Comparison of ENCODE assay signal across 1 cellular context in genomic region chr5:172428224-172429166, GRCh38.
TF ChIP-seq lines count a peak whose summit lies in the region.

No MANE protein-coding gene starts in this region.

TF ChIP-seq in HepG2, 621 proteins besides CTCF, POLR2A, EP300 and RAD21 (continued from another document and continues in another):
- TF ChIP-seq RCOR2 (CRISPR knock-in tag; IDR thresholded peaks at IDR 0.05) (peak; percentile 46; the same call in 1 of the 2 replicates), ZNF580 (CRISPR knock-in tag; IDR thresholded peaks at IDR 0.05; ENCODE audit: borderline replicate concordance, low read depth) (no peak), CREB1 (IDR thresholded peaks at IDR 0.05) (no peak), CREB1 (CRISPR knock-in tag; IDR thresholded peaks at IDR 0.05) (no peak), ATF4 (CRISPR knock-in tag; IDR thresholded peaks at IDR 0.05) (peak in 1 of 2 experiments; percentile 96; a peak in 2 of 4 replicates), KDM6A (CRISPR knock-in tag; IDR thresholded peaks at IDR 0.05; ENCODE audit: low read depth) (no peak), MTF2 (CRISPR knock-in tag; IDR thresholded peaks at IDR 0.05; ENCODE audit: borderline replicate concordance) (no peak), MIER3 (CRISPR knock-in tag; IDR thresholded peaks at IDR 0.05; ENCODE audit: borderline replicate concordance) (peak; percentile 56; the same call in 1 of the 2 replicates), ZNF335 (CRISPR knock-in tag; IDR thresholded peaks at IDR 0.05) (no peak), HCFC1 (IDR thresholded peaks at IDR 0.05; ENCODE audit: low read depth, low read length) (no peak), ATF2 (CRISPR knock-in tag; IDR thresholded peaks at IDR 0.05) (peak; percentile 87; the same call in 1 of the 2 replicates), ZNF33A (CRISPR knock-in tag; IDR thresholded peaks at IDR 0.05; ENCODE audit: borderline replicate concordance) (no peak), NCOR1 (IDR thresholded peaks at IDR 0.05; ENCODE audit: borderline replicate concordance, low read length) (0 out of 2 replicates have a peak, but pooled peaks have one; percentile 39), THAP11 (CRISPR knock-in tag; IDR thresholded peaks at IDR 0.05) (0 out of 2 replicates have a peak, but pooled peaks have one; percentile 59), HOXD1 (CRISPR knock-in tag; IDR thresholded peaks at IDR 0.05) (no peak), MLXIP (CRISPR knock-in tag; IDR thresholded peaks at IDR 0.05; ENCODE audit: borderline replicate concordance) (no peak), MIXL1 (CRISPR knock-in tag; IDR thresholded peaks at IDR 0.05) (0 out of 2 replicates have a peak, but pooled peaks have one; percentile 26), ZBTB14 (CRISPR knock-in tag; IDR thresholded peaks at IDR 0.05) (no peak), JARID2 (CRISPR knock-in tag; IDR thresholded peaks at IDR 0.05; ENCODE audit: insufficient replicate concordance) (no peak), TRIM22 (IDR thresholded peaks at IDR 0.05) (no peak), YY1 (IDR thresholded peaks at IDR 0.05; ENCODE audit: insufficient read depth, insufficient replicate concordance, low read depth, low read length) (no peak), MLLT10 (CRISPR knock-in tag; IDR thresholded peaks at IDR 0.05) (no peak), BRF2 (CRISPR knock-in tag; IDR thresholded peaks at IDR 0.05) (no peak), MEIS1 (CRISPR knock-in tag; IDR thresholded peaks at IDR 0.05; ENCODE audit: borderline replicate concordance) (no peak), SIX4 (CRISPR knock-in tag; IDR thresholded peaks at IDR 0.05) (peak; percentile 25; the same call in 1 of the 2 replicates), CEBPB (IDR thresholded peaks at IDR 0.05; ENCODE audit: borderline replicate concordance, low read depth, low read length) (peak; percentile 96), HNF1A (IDR thresholded peaks at IDR 0.05; ENCODE audit: low read depth) (peak; percentile 44; the same call in 1 of the 2 replicates), HNF1A (CRISPR knock-in tag; IDR thresholded peaks at IDR 0.05; ENCODE audit: borderline replicate concordance) (no peak), FOXK1 (CRISPR knock-in tag; IDR thresholded peaks at IDR 0.05; ENCODE audit: borderline replicate concordance, low read depth) (peak; percentile 56; the same call in 1 of the 2 replicates), BCL6 (CRISPR knock-in tag; IDR thresholded peaks at IDR 0.05) (peak; percentile 67), KDM2A (CRISPR knock-in tag; IDR thresholded peaks at IDR 0.05; ENCODE audit: borderline replicate concordance, low read depth) (no peak), LBX2 (CRISPR knock-in tag; IDR thresholded peaks at IDR 0.05; ENCODE audit: borderline replicate concordance) (no peak), ZNF296 (CRISPR knock-in tag; conservative IDR thresholded peaks at IDR 0.05) (no peak), ARID2 (CRISPR knock-in tag; IDR thresholded peaks at IDR 0.05; ENCODE audit: borderline replicate concordance) (0 out of 2 replicates have a peak, but pooled peaks have one; percentile 46), MTA1 (CRISPR knock-in tag; IDR thresholded peaks at IDR 0.05; ENCODE audit: borderline replicate concordance) (no peak), ZNF652 (CRISPR knock-in tag; IDR thresholded peaks at IDR 0.05; ENCODE audit: borderline replicate concordance, low read depth) (no peak), FOXP4 (CRISPR knock-in tag; IDR thresholded peaks at IDR 0.05) (peak; percentile 76), KLF6 (CRISPR knock-in tag; IDR thresholded peaks at IDR 0.05) (no peak), ZNF432 (CRISPR knock-in tag; IDR thresholded peaks at IDR 0.05; ENCODE audit: borderline replicate concordance) (no peak), AGO2 (optimal IDR thresholded peaks at IDR 0.05; ENCODE audit: low read depth, low read length) (no peak), ZNF619 (CRISPR knock-in tag; IDR thresholded peaks at IDR 0.05) (no peak), ZBTB21 (CRISPR knock-in tag; IDR thresholded peaks at IDR 0.05) (peak; percentile 86), EEA1 (CRISPR knock-in tag; IDR thresholded peaks at IDR 0.05; ENCODE audit: borderline replicate concordance) (no peak), TRIM24 (CRISPR knock-in tag; IDR thresholded peaks at IDR 0.05) (0 out of 2 replicates have a peak, but pooled peaks have one; percentile 27), ZNF446 (CRISPR knock-in tag; IDR thresholded peaks at IDR 0.05) (no peak), ZSCAN9 (CRISPR knock-in tag; IDR thresholded peaks at IDR 0.05; ENCODE audit: borderline replicate concordance) (no peak), ZNF17 (CRISPR knock-in tag; IDR thresholded peaks at IDR 0.05) (no peak), ZBTB34 (CRISPR knock-in tag; IDR thresholded peaks at IDR 0.05) (peak; percentile 75), PPARG (CRISPR knock-in tag; conservative IDR thresholded peaks at IDR 0.05) (0 out of 2 replicates have a peak, but pooled peaks have one; percentile 32), ZNF496 (CRISPR knock-in tag; IDR thresholded peaks at IDR 0.05; ENCODE audit: insufficient replicate concordance) (no peak)
